Comparison of ENCODE assay signal across 18 cellular contexts in the genomic region with DNA sequence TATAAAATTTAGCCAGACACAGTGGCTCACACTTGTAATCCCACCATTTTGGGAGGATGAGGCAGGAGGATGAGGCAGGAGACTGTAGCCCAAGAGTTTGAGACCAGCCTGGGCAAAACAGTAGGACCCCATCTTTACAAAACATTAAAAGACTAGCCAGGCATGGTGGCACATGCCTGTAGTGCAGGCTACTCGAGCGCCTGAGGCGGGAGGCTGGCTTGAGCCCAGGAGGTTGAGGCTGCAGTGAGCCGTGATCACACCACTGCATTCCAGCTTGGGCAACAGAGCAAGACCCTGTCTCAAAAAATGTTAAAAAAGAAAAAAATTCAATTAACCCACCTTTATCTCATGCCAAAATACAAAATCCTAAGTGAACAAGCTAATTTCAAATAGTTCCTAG. TPM values are rescaled to one million over a fixed set of nuclear protein-coding genes. Genes with fewer than 3 reads are reported as not detected.
DNase-seq lines count a peak whose midpoint lies in the region; ATAC-seq, FAIRE-seq and TF ChIP-seq lines count a peak whose summit lies in the region.
"Had no signal": no experiment of that assay in that cellular context is flagged by ENCODE, and none has a peak within 500 bp of the region (broad histone marks: within the 10 kb centered on the region; RNA-seq: fewer than 3 reads in every experiment).

No MANE protein-coding gene starts in this region.

- no peak overlapping the region for H2AFZ ChIP-seq in GM12878 (ENCODE audit: control insufficient read depth, low read depth, low read length)

- H3K4me1 ChIP-seq in CD4-positive, CD25-positive, alpha-beta regulatory T cell (ENCODE audit: control insufficient read depth, insufficient read depth, low read length, poor library complexity, severe bottlenecking) = peaks cover 29% of the 10 kb centered on the region
- H3K4me1 ChIP-seq in GM12878 (ENCODE audit: control insufficient read depth, insufficient read depth, low read length) = peaks cover 9% of the 10 kb centered on the region

- no peaks in the 10 kb centered on the region for H3K36me3 ChIP-seq in CD4-positive, CD25-positive, alpha-beta regulatory T cell (ENCODE audit: control insufficient read depth, insufficient read depth, low read length)
- H3K36me3 ChIP-seq in GM12878 (ENCODE audit: control insufficient read depth in 2 of 2, insufficient read depth in 2 of 2, low read length in 1 of 2) = no peaks in the 10 kb centered on the region
- H3K36me3 ChIP-seq: pancreas had no signal

- H3K27me3 Mint-ChIP-seq in CD4-positive, CD25-positive, alpha-beta regulatory T cell = peaks cover 11% of the 10 kb centered on the region
- H3K27me3 Mint-ChIP-seq in T-cell = no peaks in the 10 kb centered on the region
- H3K27me3 Mint-ChIP-seq: activated CD4-positive, alpha-beta memory T cell treated with anti-CD3 and anti-CD28 coated beads for 36 hours; activated naive CD8-positive, alpha-beta T cell treated with anti-CD3 and anti-CD28 coated beads, Interleukin-2, amount 10 ng/mL, durations not matched to agents 7 days and 5 days; activated T-cell treated with anti-CD3 and anti-CD28 coated beads, Interleukin-2, amount 50 U/mL, for 24 hours had no signal

- H3K27ac ChIP-seq in CD4-positive, CD25-positive, alpha-beta regulatory T cell (ENCODE audit: insufficient read depth, low read length, poor library complexity, severe bottlenecking) = no peak overlapping the region
- H3K27ac ChIP-seq in GM12878 (ENCODE audit: control insufficient read depth, insufficient read depth) = no peak overlapping the region
- H3K27ac ChIP-seq: pancreas had no signal

- no peak for ATAC-seq in CD4-positive, CD25-positive, alpha-beta regulatory T cell (ENCODE audit: low read depth in 2 of 2)
- ATAC-seq in GM12878 = no peak
- no peak for ATAC-seq in T-cell (replicated peaks in 1 of 4)
- ATAC-seq in HG02763 (IDR thresholded peaks at IDR 0.05; ENCODE audit: unreplicated experiment) = no peak
- ATAC-seq in HG02885 (IDR thresholded peaks at IDR 0.05; ENCODE audit: poor library complexity, unreplicated experiment) = no peak
- ATAC-seq: pancreas had no signal

- no peaks in the 10 kb centered on the region for H4K20me1 ChIP-seq in GM12878 (ENCODE audit: control insufficient read depth, insufficient read depth)

- no peak for DNase-seq in CD4-positive, CD25-positive, alpha-beta regulatory T cell
- DNase-seq in HEK293T (ENCODE audit: extremely low spot score) (no peak), GM12878 (ENCODE audit: low read depth, low spot score) (no peak), left kidney (ENCODE audit: low read depth, low spot score) (peak; percentile 53), T-cell (no peak), NCI-H2029 treated with DMSO at 0.1 percent for 48 hours (lab: John Stamatoyannopoulos, UW) (no peak)
- DNase-seq: activated CD4-positive, alpha-beta memory T cell treated with anti-CD3 and anti-CD28 coated beads for 36 hours; activated naive CD8-positive, alpha-beta T cell treated with anti-CD3 and anti-CD28 coated beads, Interleukin-2, amount 10 ng/mL, durations not matched to agents 7 days and 5 days; activated T-cell treated with anti-CD3 and anti-CD28 coated beads, Interleukin-2, amount 50 U/mL, for 24 hours; AML-193; glutamatergic neuron; NCI-H187 treated with DMSO at 0.1 percent for 48 hours; NCI-H510A; pancreas; Right ventricle myocardium superior had no signal

- CTCF ChIA-PET in HEK293T (lab: Yijun Ruan, JAX) (interaction anchor here (0.6 kb wide), 1 partner anchor 688 kb away, joined by 3 read pairs; no protein-coding TSS in a partner anchor), GM12878 (lab: Yijun Ruan, JAX) (interaction anchor here (1.4 to 2.1 kb wide), 4 partner anchors 34 to 51 kb away, joined by 3 to 9 read pairs (median 4); no protein-coding TSS in a partner anchor), T-cell (lab: Charles Lee) (no interaction called here)

- BruUV-seq in GM12878 (replicated peaks; lab: Mats Ljungman, UMichigan) = no TSS peak

- intact Hi-C loops in GM12878 (cut with micrococcal nuclease; ENCODE audit: unreplicated experiment) = loop anchor here (5.0 kb wide), 1 partner anchor 304 kb away; the partner anchor contains the start of genes MITD1 and MRPL30

- H3K36me3 Mint-ChIP-seq in CD4-positive, CD25-positive, alpha-beta regulatory T cell = peaks cover 4% of the 10 kb centered on the region
- H3K36me3 Mint-ChIP-seq in T-cell = peaks cover 10% of the 10 kb centered on the region

- H3K9me3 ChIP-seq in CD4-positive, CD25-positive, alpha-beta regulatory T cell (ENCODE audit: control insufficient read depth in 2 of 2, low read length in 2 of 2) = no peaks in the 10 kb centered on the region
- H3K9me3 ChIP-seq in GM12878 (replicated peaks; ENCODE audit: control insufficient read depth, insufficient read depth, low read length) = peaks cover 2% of the 10 kb centered on the region; the same call in 2 of the 3 replicates
- H3K9me3 ChIP-seq: pancreas had no signal

- RAD21 ChIA-PET in GM12878 (lab: Charles Lee; ENCODE audit: unreplicated experiment) = no interaction called here

- in situ Hi-C loops in GM12878 (cut with MboI) = loop anchor here (5.0 to 25.0 kb wide), 2 partner anchors 39 to 299 kb away; partner anchors contain the start of genes MITD1 and MRPL30

- WGBS in GM12878 (ENCODE audit: insufficient coverage, insufficient replicate concordance, low lambda C conversion rate, missing lambda C conversion rate) = 97% methylated on average over 4 of the region's 4 CpGs

- H3K4me1 Mint-ChIP-seq in CD4-positive, CD25-positive, alpha-beta regulatory T cell = peaks cover 39 to 83% (median 60%) of the 10 kb centered on the region in 4 donors
- H3K4me1 Mint-ChIP-seq in T-cell = peaks cover 70 to 75% (median 72%) of the 10 kb centered on the region in 3 donors

- peak overlapping the region; percentile 60; the same call in 1 of the 2 replicates for H3K4me2 ChIP-seq in GM12878 (ENCODE audit: control insufficient read depth, insufficient read depth)

- H3K27ac Mint-ChIP-seq in CD4-positive, CD25-positive, alpha-beta regulatory T cell = peak overlapping the region in 1 of 3 donors; percentile 56
- no peak overlapping the region for H3K27ac Mint-ChIP-seq in T-cell
- H3K27ac Mint-ChIP-seq: activated CD4-positive, alpha-beta memory T cell treated with anti-CD3 and anti-CD28 coated beads for 36 hours; activated naive CD8-positive, alpha-beta T cell treated with anti-CD3 and anti-CD28 coated beads, Interleukin-2, amount 10 ng/mL, durations not matched to agents 7 days and 5 days; activated T-cell treated with anti-CD3 and anti-CD28 coated beads, Interleukin-2, amount 50 U/mL, for 24 hours had no signal

- FAIRE-seq in GM12878 (lab: Jason Lieb, UNC) = no peak
- FAIRE-seq: D721Med, pancreas had no signal

- peak overlapping the region in 3 of 4 donors; percentile 33 to 88 (median 78) for H3K4me3 Mint-ChIP-seq in CD4-positive, CD25-positive, alpha-beta regulatory T cell
- H3K4me3 Mint-ChIP-seq in T-cell = peak overlapping the region in 1 of 3 donors; percentile 55
- H3K4me3 Mint-ChIP-seq: activated CD4-positive, alpha-beta memory T cell treated with anti-CD3 and anti-CD28 coated beads for 36 hours had no signal

- H3K9ac ChIP-seq in GM12878 (ENCODE audit: control insufficient read depth, insufficient read depth, low read length) = no peak overlapping the region

- H3K9me3 Mint-ChIP-seq in CD4-positive, CD25-positive, alpha-beta regulatory T cell = peaks cover 0 to 2% (median 0%) of the 10 kb centered on the region in 7 donors
- no peaks in the 10 kb centered on the region for H3K9me3 Mint-ChIP-seq in T-cell
- H3K9me3 Mint-ChIP-seq: activated CD4-positive, alpha-beta memory T cell treated with anti-CD3 and anti-CD28 coated beads for 36 hours; activated naive CD8-positive, alpha-beta T cell treated with anti-CD3 and anti-CD28 coated beads, Interleukin-2, amount 10 ng/mL, durations not matched to agents 7 days and 5 days; activated T-cell treated with anti-CD3 and anti-CD28 coated beads, Interleukin-2, amount 50 U/mL, for 24 hours had no signal

- no peak overlapping the region for H3K4me3 ChIP-seq in CD4-positive, CD25-positive, alpha-beta regulatory T cell (ENCODE audit: low read depth, low read length)
- H3K4me3 ChIP-seq in GM12878 = no peak overlapping the region
- H3K4me3 ChIP-seq: pancreas had no signal

- H3K79me2 ChIP-seq in GM12878 (ENCODE audit: control insufficient read depth, insufficient read depth, low read length) = peaks cover 81% of the 10 kb centered on the region

- no peak for TF ChIP-seq POLR2A in GM12878 (IDR thresholded peaks at IDR 0.05; ENCODE audit: low read depth, low read length)

- TF ChIP-seq RAD21 in GM12878 (IDR thresholded peaks at IDR 0.05; ENCODE audit: insufficient read depth, low read depth, low read length) = no peak

- POLR2A ChIA-PET in HEK293T (lab: Yijun Ruan, JAX) = no interaction called here
- POLR2A ChIA-PET in GM12878 (lab: Charles Lee) = interaction anchor here (0.7 kb wide), 1 partner anchor 49 kb away, joined by 4 read pairs; no protein-coding TSS in a partner anchor
- POLR2A ChIA-PET in T-cell (lab: Charles Lee) = no interaction called here

- SMC1A ChIA-PET in GM12878 (lab: Charles Lee; ENCODE audit: uncharacterized antibody, unreplicated experiment) = interaction anchor here (0.6 to 1.1 kb wide), 2 partner anchors 43 to 376 kb away, joined by 3 read pairs; no protein-coding TSS in a partner anchor

- TF ChIP-seq CTCF in GM12878 (IDR thresholded peaks at IDR 0.05 in 2 of 3, conservative IDR thresholded peaks at IDR 0.05 in 1 of 3; ENCODE audit: control insufficient read depth in 2 of 3, extremely low read depth in 1 of 3, insufficient read depth in 1 of 3, low read depth in 3 of 3, low read length in 3 of 3) = no peak

- H3K27me3 ChIP-seq in CD4-positive, CD25-positive, alpha-beta regulatory T cell (ENCODE audit: control insufficient read depth, insufficient read depth, low read length) = no peaks in the 10 kb centered on the region
- H3K27me3 ChIP-seq in GM12878 (replicated peaks in 1 of 2; ENCODE audit: control insufficient read depth in 2 of 2, insufficient read depth in 2 of 2, low read length in 1 of 2) = no peaks in the 10 kb centered on the region
- H3K27me3 ChIP-seq: pancreas had no signal

- no peak for TF ChIP-seq EP300 in GM12878 (IDR thresholded peaks at IDR 0.05; ENCODE audit: borderline replicate concordance in 1 of 2, control insufficient read depth in 1 of 2, low read depth in 2 of 2, low read length in 2 of 2)

RNA-seq across cellular contexts. Expression of gene REV1, which starts 4.0 kb away (rescaled TPM):
- total RNA-seq in CD4-positive, CD25-positive, alpha-beta regulatory T cell = 60.3 TPM
- polyA plus RNA-seq in CD4-positive, CD25-positive, alpha-beta regulatory T cell = 10 to 100 TPM; 12.4 to 18.6 (median 16.9) TPM
- 240 and 257 TPM in 2 replicates for total RNA-seq in GM12878 (2013; cell fraction: nucleolus; rRNA removed)
- total RNA-seq in GM12878 (2014; rRNA removed) = 37.6 and 38.9 TPM in 2 replicates
- 31.8 and 39.8 TPM in 2 replicates for total RNA-seq in GM12878 (2014; rRNA removed; fragmentation: Illumina TruSeq; extraction: Trizol)
- 26.0 and 30.7 TPM in 2 replicates for total RNA-seq in GM12878 (2021)
- 17.0 TPM for polyA plus RNA-seq in GM12878 (2011; ENCODE audit: low read depth)
- polyA plus RNA-seq in GM12878 (2011; rRNA removed) = 46.8 and 52.3 TPM in 2 replicates
- 13.8 and 16.8 TPM in 2 replicates for polyA plus RNA-seq in GM12878 (2011; cell fraction: cytosol; rRNA removed)
- 87.9 and 113 TPM in 2 replicates for polyA plus RNA-seq in GM12878 (2011; cell fraction: nucleus; rRNA removed)
- 21.2 and 23.1 TPM in 2 replicates for polyA plus RNA-seq in GM12878 (2012)
- polyA plus RNA-seq in GM12878 (2014; fragmentation: Illumina TruSeq; extraction: Trizol) = 30.0 and 42.1 TPM in 2 replicates
- 10 to 100 TPM; 11.3 to 12.9 TPM for polyA plus RNA-seq in GM12878 (2014; fragmentation: Nextera tagmentation; extraction: Ambion mirVana)
- 23.5 and 27.9 TPM in 2 replicates for polyA plus RNA-seq in GM12878 (2014; rRNA removed)
- 10 to 100 TPM; 20.0 to 22.4 TPM for polyA plus RNA-seq in GM12878 (2016; fragmentation: Nextera tagmentation; extraction: Ambion mirVana)
- 45.3 and 50.5 TPM in 2 replicates for polyA minus RNA-seq in GM12878 (2011; rRNA and poly(A)+ RNA removed)
- polyA minus RNA-seq in GM12878 (2011; cell fraction: cytosol; rRNA and poly(A)+ RNA removed) = 9.8 and 13.4 TPM in 2 replicates
- 63.3 and 81.1 TPM in 2 replicates for polyA minus RNA-seq in GM12878 (2011; cell fraction: nucleus; rRNA and poly(A)+ RNA removed)
- total RNA-seq in T-cell = 10 to 100 TPM; 48.0 to 59.9 (median 50.3) TPM

Comparison
In these comparisons a context has a peak if more than half of its experiments do, and no peak if none do; other contexts are left out.
1. CTCF ChIA-PET loops: an anchor here in HEK293T (0.6 kb wide) and GM12878 (1.4 to 2.1 kb wide); none called in T-cell.